Comparison of ENCODE assay signal across 11 cellular contexts in the genomic region with DNA sequence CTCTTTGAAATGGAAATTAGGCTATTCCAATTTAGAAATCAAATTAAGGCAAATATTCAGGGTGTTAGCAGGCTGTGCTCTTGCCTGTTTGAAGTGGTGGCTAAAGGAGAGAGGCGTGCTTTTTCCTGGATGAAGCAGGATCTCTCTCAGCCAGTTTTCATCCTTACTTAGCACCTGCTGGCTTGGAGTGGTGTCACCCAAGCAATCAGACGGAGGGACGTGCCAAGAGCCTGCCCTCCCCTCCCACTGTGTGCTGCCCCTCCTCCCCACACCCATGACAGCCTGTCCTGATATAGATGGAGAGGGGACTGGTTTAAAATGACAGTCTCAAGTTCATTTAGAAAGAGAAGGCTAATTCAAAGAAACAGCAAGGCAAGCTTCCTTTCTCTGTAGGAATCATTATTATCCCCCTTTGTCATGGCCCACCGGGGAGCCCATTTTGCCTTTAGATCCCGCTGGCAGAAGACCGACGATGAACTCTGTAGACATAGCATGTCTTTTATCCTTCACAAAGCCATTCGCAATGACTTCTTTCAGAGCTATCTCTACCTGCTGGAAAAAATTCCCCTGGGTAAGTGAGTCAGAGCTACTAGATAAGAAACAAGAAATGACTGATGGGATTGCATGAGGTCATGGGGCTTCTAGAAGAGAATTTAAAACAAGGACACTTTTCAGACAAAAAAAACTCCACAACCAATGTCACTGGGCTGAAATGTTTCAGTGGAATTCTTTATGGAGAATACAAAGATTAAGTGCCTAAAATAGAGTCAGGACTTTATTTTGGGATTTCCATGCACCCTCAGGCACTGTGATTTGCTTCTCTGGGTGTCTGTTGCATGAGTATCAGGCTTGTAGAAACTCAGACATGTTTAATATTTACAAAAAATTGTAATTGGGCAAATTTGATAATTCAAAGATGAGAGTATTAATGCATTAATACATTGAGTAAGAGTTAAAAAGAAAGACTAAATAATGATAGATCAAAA. TPM values are rescaled to one million over a fixed set of nuclear protein-coding genes. Genes with fewer than 3 reads are reported as not detected.
A peak's percentile ranks its signal among the peaks of the same experiment; 100 is the strongest.
DNase-seq lines count a peak whose midpoint lies in the region.
"Had no signal": no experiment of that assay in that cellular context is flagged by ENCODE, and none has a peak within 500 bp of the region (broad histone marks: within the 10 kb centered on the region; RNA-seq: fewer than 3 reads in every experiment).

Gene NTMT2, plus strand, starts transcription at position 269 of the 986 bp plus-strand sequence. Its CDS starts 149 bp downstream, at position 418.

- WGBS in trophoblast cell (ENCODE audit: extremely low coverage, insufficient coverage, insufficient read length) = no CpG with 5 or more reads among the region's 8 CpGs

- H2AFZ ChIP-seq in trophoblast cell (ENCODE audit: insufficient read depth, low read length, poor library complexity) = no peak within 1 kb of the TSS

- H3K4me1 ChIP-seq in trophoblast cell (ENCODE audit: control insufficient read depth in 1 of 2, insufficient read depth in 2 of 2, low read length in 2 of 2) = peaks cover 4 to 6% of the 10 kb centered on the region in 2 experiments

- peak within 1 kb of the TSS; percentile 8 for H2BK5ac ChIP-seq in trophoblast cell (ENCODE audit: low read depth, low read length, poor library complexity)

- H3K23ac ChIP-seq in trophoblast cell (ENCODE audit: low read length) = no peak within 1 kb of the TSS

- peak within 1 kb of the TSS; percentile 71 for H3K18ac ChIP-seq in trophoblast cell (ENCODE audit: low read length)

- peak within 1 kb of the TSS; percentile 61 for H4K8ac ChIP-seq in trophoblast cell (ENCODE audit: low read depth, low read length)

- H3K9me3 ChIP-seq in trophoblast cell (ENCODE audit: insufficient read depth, low read depth, low read length) = no peaks in the 10 kb centered on the region

- peak within 1 kb of the TSS; percentile 4 for H3K4me2 ChIP-seq in trophoblast cell (ENCODE audit: low read length)

- H3K36me3 ChIP-seq in trophoblast cell (ENCODE audit: control insufficient read depth in 1 of 2, insufficient read depth in 2 of 2, low read length in 2 of 2) = no peaks in the 10 kb centered on the region

- no peaks in the 10 kb centered on the region for H3K79me2 ChIP-seq in trophoblast cell (ENCODE audit: control insufficient read depth, insufficient read depth, low read length, poor library complexity)

- peak within 1 kb of the TSS; percentile 70 for H3K14ac ChIP-seq in trophoblast cell (ENCODE audit: low read length)

- H3K27me3 ChIP-seq in trophoblast cell (ENCODE audit: insufficient read depth, low read length) = no peaks in the 10 kb centered on the region

- peak within 1 kb of the TSS; percentile 66 for H4K91ac ChIP-seq in trophoblast cell (ENCODE audit: low read depth, low read length)

- no peak within 1 kb of the TSS for H3K4me3 ChIP-seq in trophoblast cell (ENCODE audit: low read depth, low read length)

- peaks cover 4% of the 10 kb centered on the region for H3K79me1 ChIP-seq in trophoblast cell (ENCODE audit: low read length)

- H4K12ac ChIP-seq in trophoblast cell (ENCODE audit: low read depth, low read length) = no peak within 1 kb of the TSS

- H2AK5ac ChIP-seq in trophoblast cell (ENCODE audit: low read length) = peak within 1 kb of the TSS; percentile 93

- H3K4ac ChIP-seq in trophoblast cell (ENCODE audit: low read depth, low read length) = no peak within 1 kb of the TSS

- intact Hi-C loops in posterior cingulate gyrus (cut with DNase I) = no loop called here

- peak within 1 kb of the TSS; percentile 59 for H2BK120ac ChIP-seq in trophoblast cell (ENCODE audit: insufficient read depth, low read length, poor library complexity)

- peak within 1 kb of the TSS; percentile 87 for H2BK12ac ChIP-seq in trophoblast cell (ENCODE audit: low read length)

- no peak within 1 kb of the TSS for H3K9ac ChIP-seq in trophoblast cell (ENCODE audit: low read length)

- peak; percentile 63 for DNase-seq in DMS79 treated with DMSO at 0.1 percent for 48 hours (lab: John Stamatoyannopoulos, UW)
- DNase-seq in DMS79 (lab: John Stamatoyannopoulos, UW) = no peak
- DNase-seq in NCI-H345 treated with DMSO at 0.1 percent for 48 hours (lab: John Stamatoyannopoulos, UW; ENCODE audit: unreplicated experiment) = peak; percentile 90
- peak; percentile 35 for DNase-seq in foreskin melanocyte
- DNase-seq in trophoblast cell = peak; percentile 43 to 74
- DNase-seq in hepatic stellate cell (ENCODE audit: low spot score) = no peak
- no peak for DNase-seq in posterior cingulate gyrus
- DNase-seq in NAMALWA (ENCODE audit: low spot score) = no peak
- DNase-seq: dermis blood vessel endothelial cell, EL, MV-4-11 had no signal

- peak within 1 kb of the TSS; percentile 61 for H3K27ac ChIP-seq in trophoblast cell (ENCODE audit: low read depth, low read length)

RNA-seq across cellular contexts. Expression of gene NTMT2, which starts in this region (rescaled TPM):
- not detected in 2 replicates for polyA plus RNA-seq in trophoblast cell (2013)

Comparison
In these comparisons a context has a peak if more than half of its experiments do, and no peak if none do; other contexts are left out.
1. DNase-seq: peak in DMS79 treated with DMSO at 0.1 percent for 48 hours (single experiment), NCI-H345 treated with DMSO at 0.1 percent for 48 hours (single experiment), foreskin melanocyte (single experiment) and trophoblast cell (2 of 2); none in DMS79 (single experiment), hepatic stellate cell (single experiment), posterior cingulate gyrus (0 of 10) and NAMALWA (single experiment).